Comparison of ENCODE assay signal across 1 cellular context in the genomic region with DNA sequence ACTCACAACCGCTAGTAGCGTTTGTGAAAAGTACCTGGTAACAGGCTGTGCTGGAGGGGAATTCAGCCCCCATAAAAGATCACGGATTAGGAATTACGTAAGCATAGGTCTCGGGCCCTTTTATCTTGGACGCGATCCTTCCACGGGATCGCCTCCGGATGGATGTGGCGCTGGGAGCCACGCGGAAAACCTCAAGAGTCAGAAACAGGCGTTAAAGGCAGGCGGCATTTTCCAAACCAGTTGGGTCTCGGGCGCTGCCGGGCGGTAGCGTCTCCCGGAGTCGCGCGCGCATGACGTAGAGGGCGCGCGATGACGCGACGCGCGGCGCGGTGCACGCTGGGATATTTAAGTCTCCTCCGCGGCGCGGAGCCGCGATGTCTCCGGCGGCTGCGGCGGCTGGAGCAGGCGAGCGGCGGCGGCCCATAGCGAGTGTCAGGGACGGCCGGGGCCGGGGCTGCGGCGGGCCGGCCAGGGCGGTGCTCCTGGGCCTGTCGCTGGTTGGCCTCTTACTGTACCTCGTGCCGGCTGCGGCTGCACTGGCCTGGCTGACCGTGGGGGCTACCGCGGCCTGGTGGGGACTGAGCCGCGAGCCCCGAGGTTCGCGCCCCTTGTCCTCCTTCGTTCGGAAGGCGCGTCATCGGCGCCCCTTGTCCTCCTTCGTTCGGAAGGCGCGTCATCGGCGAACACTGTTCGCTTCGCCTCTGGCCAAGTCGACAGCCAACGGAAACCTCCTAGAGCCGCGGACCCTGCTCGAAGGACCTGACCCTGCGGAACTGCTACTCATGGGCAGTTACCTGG.
TF ChIP-seq lines count a peak whose summit lies in the region.

A gene (plus strand): TSS at position 348 of the 798 bp plus-strand sequence. CDS start 27 bp downstream, at position 375.

TF ChIP-seq in IMR-90, 13 proteins besides CTCF, POLR2A, EP300 and RAD21:
- TF ChIP-seq MXI1 (IDR thresholded peaks at IDR 0.05; ENCODE audit: borderline replicate concordance, low read depth, low read length) (peak; percentile 89), MAZ (IDR thresholded peaks at IDR 0.05; ENCODE audit: borderline replicate concordance, low read depth, low read length) (peak; percentile 27; the same call in 1 of the 2 replicates), RFX5 (IDR thresholded peaks at IDR 0.05; ENCODE audit: low read depth, low read length) (0 out of 2 replicates have a peak, but pooled peaks have one; percentile 43), CHD1 (IDR thresholded peaks at IDR 0.05; ENCODE audit: low read depth, low read length) (no peak)
TF ChIP-seq in IMR-90: peak in this region for 3.
